17 cellular contexts compared by ENCODE assay signal in the genomic region with DNA sequence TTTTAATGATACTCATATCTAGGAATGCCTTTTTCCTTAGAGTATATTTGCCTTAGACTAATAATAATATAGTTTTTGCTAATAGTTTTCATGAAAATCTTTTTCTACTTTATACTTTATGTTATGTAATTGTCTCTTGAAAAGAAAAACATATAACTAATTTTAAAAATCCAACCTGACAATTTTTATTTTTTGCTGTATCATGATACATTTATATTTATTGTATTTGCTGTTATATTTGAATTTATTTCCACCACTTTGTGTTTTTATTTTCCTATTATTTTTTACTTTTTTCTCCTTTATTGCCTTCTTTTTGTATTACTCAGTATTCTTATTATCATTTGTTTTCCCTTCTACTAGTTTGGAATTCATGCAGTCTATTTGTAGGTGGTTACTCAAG.
DNase-seq lines count a peak whose midpoint lies in the region; ATAC-seq, FAIRE-seq and TF ChIP-seq lines count a peak whose summit lies in the region.
"Had no signal": no experiment of that assay in that cellular context is flagged by ENCODE, and none has a peak within 500 bp of the region (broad histone marks: within the 10 kb centered on the region; RNA-seq: fewer than 3 reads in every experiment).

No MANE protein-coding gene starts in this region.

- DNase-seq in LHCN-M2 (ENCODE audit: low read depth) (peak; percentile 28), choroid plexus epithelial cell (ENCODE audit: low read depth) (peak; percentile 23), HTR-8/SVneo (ENCODE audit: insufficient read length, low spot score) (no peak), NOMO-1 treated with dmso at 0.1 percent for 144 hours (lab: John Stamatoyannopoulos, UW; ENCODE audit: unreplicated experiment) (no peak)
- no peak for DNase-seq in stimulated activated naive B cell treated with anti-CD40 and anti-IgM and Interleukin-4, amounts not matched to agents 10 μg/mL and 1 μg/mL and 100 μg/mL, for 72 hours
- DNase-seq: 8988T; ACHN; CD4-positive, CD25-positive, alpha-beta regulatory T cell; DMS53 had no signal

- H3K4me1 Mint-ChIP-seq in stimulated activated naive B cell treated with anti-CD40 and anti-IgM and Interleukin-4, amounts not matched to agents 10 μg/mL and 1 μg/mL and 100 μg/mL, for 72 hours: peaks cover 8 to 14% of the 10 kb centered on the region in 2 donors

- peaks cover 10 to 20% of the 10 kb centered on the region in 2 donors for H3K36me3 Mint-ChIP-seq in stimulated activated naive B cell treated with anti-CD40 and anti-IgM and Interleukin-4, amounts not matched to agents 10 μg/mL and 1 μg/mL and 100 μg/mL, for 72 hours

- peak; percentile 89 for FAIRE-seq in G401.6 (lab: Jason Lieb, UNC)
- peak; percentile 78 for FAIRE-seq in islet of Langerhans (lab: Jason Lieb, UNC)
- FAIRE-seq in HTR-8/SVneo (lab: Jason Lieb, UNC): no peak
- FAIRE-seq: GM18507, H1 had no signal

- TF ChIP-seq CTCF in choroid plexus epithelial cell (conservative IDR thresholded peaks at IDR 0.05; ENCODE audit: low read depth, low read length): no peak

- H3K27ac Mint-ChIP-seq in stimulated activated naive B cell treated with anti-CD40 and anti-IgM and Interleukin-4, amounts not matched to agents 10 μg/mL and 1 μg/mL and 100 μg/mL, for 72 hours: no peak overlapping the region
- H3K27ac Mint-ChIP-seq: CD4-positive, CD25-positive, alpha-beta regulatory T cell had no signal

- no peak overlapping the region for H3K4me3 ChIP-seq in choroid plexus epithelial cell (ENCODE audit: low read depth, low read length)
- H3K4me3 ChIP-seq: BLaER1 treated with 17β-estradiol and CSF1 and Interleukin-3, amounts not matched to agents 10 nM and 100 nM; GM12878; HAP-1 had no signal

- H3K27me3 Mint-ChIP-seq in stimulated activated naive B cell treated with anti-CD40 and anti-IgM and Interleukin-4, amounts not matched to agents 10 μg/mL and 1 μg/mL and 100 μg/mL, for 72 hours: no peaks in the 10 kb centered on the region
- H3K27me3 Mint-ChIP-seq: CD4-positive, CD25-positive, alpha-beta regulatory T cell had no signal

- no peak for ATAC-seq in GM21717 (IDR thresholded peaks at IDR 0.05; ENCODE audit: unreplicated experiment)
- no peak for ATAC-seq in stimulated activated naive B cell treated with anti-CD40 and anti-IgM and Interleukin-4, amounts not matched to agents 10 μg/mL and 1 μg/mL and 100 μg/mL, for 72 hours (replicated peaks)
- ATAC-seq: GM12878 had no signal

- peaks cover 0 to 8% of the 10 kb centered on the region in 2 donors for H3K9me3 Mint-ChIP-seq in stimulated activated naive B cell treated with anti-CD40 and anti-IgM and Interleukin-4, amounts not matched to agents 10 μg/mL and 1 μg/mL and 100 μg/mL, for 72 hours

- H3K4me3 Mint-ChIP-seq in stimulated activated naive B cell treated with anti-CD40 and anti-IgM and Interleukin-4, amounts not matched to agents 10 μg/mL and 1 μg/mL and 100 μg/mL, for 72 hours: no peak overlapping the region
- H3K4me3 Mint-ChIP-seq: CD4-positive, CD25-positive, alpha-beta regulatory T cell had no signal

Comparison
In these comparisons a context has a peak if more than half of its experiments do, and no peak if none do; other contexts are left out.
1. DNase-seq: peak in LHCN-M2 (single experiment) and choroid plexus epithelial cell (single experiment); none in HTR-8/SVneo (single experiment), NOMO-1 treated with dmso at 0.1 percent for 144 hours (single experiment) and stimulated activated naive B cell treated with anti-CD40 and anti-IgM and Interleukin-4, amounts not matched to agents 10 μg/mL and 1 μg/mL and 100 μg/mL, for 72 hours (single experiment).